In genomic region chr6:66068907-66069306, GRCh38 we compare ENCODE assay signal across 33 cellular contexts.
"Had no signal": no experiment of that assay in that cellular context is flagged by ENCODE, and none has a peak within 500 bp of the region (broad histone marks: within the 10 kb centered on the region; RNA-seq: fewer than 3 reads in every experiment).

No MANE protein-coding gene starts in this region.

- H3K9me3 ChIP-seq: adrenal gland, body of pancreas, breast epithelium had no signal

- H3K4me3 ChIP-seq: adrenal gland, body of pancreas, breast epithelium had no signal

- DNase-seq: activated B cell treated with CpG ODN at 0.5 μM for 24 hours; activated CD4-positive, alpha-beta memory T cell treated with anti-CD3 and anti-CD28 coated beads for 36 hours; activated CD4-positive, alpha-beta T cell treated with anti-CD3 and anti-CD28 coated beads for 4 hours; activated CD4-positive, alpha-beta T cell treated with anti-CD3 and anti-CD28 coated beads, Interleukin-2, amount 10 ng/mL, durations not matched to agents 24 days and 14 days; activated CD4-positive, alpha-beta T cell treated with anti-CD3 and anti-CD28 coated beads, Interleukin-2, amount 50 U/mL, for 1 hour; activated CD4-positive, alpha-beta T cell treated with anti-CD3 and anti-CD28 coated beads, Interleukin-2, amount 50 U/mL, for 4 hours; activated CD4-positive, CD25-positive, alpha-beta regulatory T cell treated with anti-CD3 and anti-CD28 coated beads, Interleukin-2, amount 50 U/mL, for 72 hours; activated CD8-positive, alpha-beta memory T cell treated with anti-CD3 and anti-CD28 coated beads, Interleukin-2, amount 50 U/mL, for 4 hours; activated CD8-positive, alpha-beta T cell treated with anti-CD3 and anti-CD28 coated beads for 36 hours; activated effector memory CD4-positive, alpha-beta T cell treated with anti-CD3 and anti-CD28 coated beads, Interleukin-2, amount 50 U/mL, for 16 hours; activated gamma-delta T cell treated with Interleukin-2 at 50 U/mL for 16 hours; activated naive CD4-positive, alpha-beta T cell; activated naive CD4-positive, alpha-beta T cell treated with anti-CD3 and anti-CD28 coated beads for 36 hours; activated naive CD4-positive, alpha-beta T cell treated with anti-CD3 and anti-CD28 coated beads, Interleukin-2, amount 50 U/mL, for 16 hours; activated naive CD8-positive, alpha-beta T cell treated with anti-CD3 and anti-CD28 coated beads for 36 hours; activated T-cell treated with anti-CD3 and anti-CD28 coated beads for 4 hours; activated T-cell treated with anti-CD3 and anti-CD28 coated beads, Interleukin-2, amount 50 U/mL, for 1 hour; activated T-cell treated with anti-CD3 and anti-CD28 coated beads, Interleukin-2, amount 50 U/mL, for 4 hours; activated T-cell treated with anti-CD3 and anti-CD28 coated beads, Interleukin-2, amount 50 U/mL, for 72 hours; adrenal gland; amniotic stem cell; aorta; body of pancreas; brain microvascular endothelial cell; central memory CD4-positive, alpha-beta T cell; T-helper 1 cell; T-helper 2 cell; T-helper 9 cell had no signal

- H3K27ac ChIP-seq: adrenal gland, body of pancreas, brain microvascular endothelial cell, breast epithelium, VCaP had no signal

- H3K4me1 ChIP-seq: adrenal gland, breast epithelium had no signal

- H3K36me3 ChIP-seq: adrenal gland, brain microvascular endothelial cell, breast epithelium had no signal

- FAIRE-seq: astrocyte had no signal

- ATAC-seq: activated CD8-positive, alpha-beta T cell treated with anti-CD3 and anti-CD28 coated beads for 36 hours; activated naive CD4-positive, alpha-beta T cell treated with anti-CD3 and anti-CD28 coated beads, Interleukin-2, amount 50 U/mL, for 72 hours; activated T-cell treated with anti-CD3 and anti-CD28 coated beads, Interleukin-2, amount 50 U/mL, for 4 hours; activated T-cell treated with anti-CD3 and anti-CD28 coated beads, Interleukin-2, amount 50 U/mL, for 72 hours; activated T-helper 17 cell treated with anti-CD3 and anti-CD28 coated beads, Interleukin-2, amount 50 U/mL, for 72 hours; body of pancreas had no signal

- H3K27me3 ChIP-seq: adrenal gland, body of pancreas, brain microvascular endothelial cell, breast epithelium had no signal
